In the genomic region with DNA sequence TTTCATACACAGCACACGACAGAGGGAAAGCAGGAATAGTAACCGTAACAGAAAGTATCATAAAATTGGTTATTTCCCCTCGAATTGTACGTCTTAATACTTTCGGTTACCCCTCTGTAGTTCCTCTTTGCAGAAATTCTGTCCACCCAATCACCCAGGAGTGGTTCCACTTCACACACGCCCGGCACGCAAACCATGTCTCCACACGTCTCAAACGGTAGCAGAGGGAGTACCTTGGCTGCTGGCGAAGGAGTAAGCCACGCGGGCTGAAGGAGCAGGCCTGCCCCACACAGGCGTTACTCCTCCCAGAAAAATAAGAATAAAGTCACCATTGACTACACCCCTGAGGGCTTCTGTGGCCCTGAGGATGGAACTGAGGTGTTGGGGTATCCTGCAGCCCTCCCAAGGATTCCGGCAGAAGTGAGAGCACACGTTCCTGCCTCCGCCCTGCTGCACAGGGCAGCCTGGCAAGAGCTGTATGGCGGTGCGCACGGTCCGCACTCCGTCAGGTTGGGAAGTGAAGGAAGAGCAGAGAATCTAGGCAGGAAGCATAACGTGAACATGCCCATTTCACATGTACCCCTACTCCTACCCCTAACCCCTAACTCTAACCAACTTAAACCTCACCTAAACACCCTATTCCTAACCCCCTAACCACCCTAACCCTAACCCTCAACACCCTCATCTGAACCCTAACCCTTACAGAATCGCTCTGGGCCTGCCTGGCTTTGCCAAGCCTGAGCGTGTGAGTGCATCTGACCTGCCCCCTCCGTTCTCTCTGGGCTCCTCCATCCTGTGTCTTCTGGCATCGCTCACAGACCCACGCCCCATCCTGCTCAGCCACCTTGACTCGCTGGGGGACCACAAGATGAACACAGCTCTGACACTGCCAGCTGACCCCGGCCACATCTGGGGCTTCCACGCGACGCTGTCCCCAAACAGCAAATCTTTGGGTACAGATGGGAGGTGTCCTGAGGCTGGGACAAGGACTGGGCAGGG, we compare ENCODE assay signal across 9 cellular contexts. TPM values are rescaled to one million over a fixed set of nuclear protein-coding genes. Genes with fewer than 3 reads are reported as not detected.
DNase-seq lines count a peak whose midpoint lies in the region; ATAC-seq and TF ChIP-seq lines count a peak whose summit lies in the region.
"Had no signal": no experiment of that assay in that cellular context is flagged by ENCODE, and none has a peak within 500 bp of the region (broad histone marks: within the 10 kb centered on the region; RNA-seq: fewer than 3 reads in every experiment).

No MANE protein-coding gene starts in this region.

- H2BK5ac ChIP-seq in neuronal stem cell (ENCODE audit: low read length), result no peak overlapping the region

- H3K27ac Mint-ChIP-seq in IgD-negative memory B cell (peak overlapping the region; percentile 30 to 92 (median 84)), progenitor cell of endocrine pancreas (no peak overlapping the region)

- no peak for DNase-seq in neuronal stem cell (ENCODE audit: low spot score)
- no peak for DNase-seq in NCI-H2227 (lab: John Stamatoyannopoulos, UW; ENCODE audit: unreplicated experiment)
- no peak for DNase-seq in left ventricle myocardium superior
- no peak for DNase-seq in progenitor cell of endocrine pancreas (ENCODE audit: low spot score, unreplicated experiment)
- no peak for DNase-seq in uterus

- H3K4me3 ChIP-seq in neuronal stem cell (ENCODE audit: low read length in 2 of 2) (no peak overlapping the region), uterus (no peak overlapping the region)
- H3K4me3 ChIP-seq: K562 had no signal

- H3K4me1 ChIP-seq in neuronal stem cell (ENCODE audit: control insufficient read depth in 2 of 2, insufficient read depth in 1 of 2, low read depth in 1 of 2, low read length in 2 of 2) (peaks cover 3 to 23% of the 10 kb centered on the region in 2 donors), uterus (peaks cover 0 to 4% of the 10 kb centered on the region in 2 donors)

- no peak for TF ChIP-seq POLR2A in uterus (IDR thresholded peaks at IDR 0.05)

- no peak overlapping the region for H3K4me2 ChIP-seq in neuronal stem cell (ENCODE audit: insufficient read depth, low read length, poor library complexity, severe bottlenecking)

- no peak overlapping the region for H2BK12ac ChIP-seq in neuronal stem cell (ENCODE audit: low read length)

- H3K4me1 Mint-ChIP-seq in IgD-negative memory B cell (peaks cover 15 to 29% (median 18%) of the 10 kb centered on the region in 3 donors), progenitor cell of endocrine pancreas (ENCODE audit: low read depth) (peaks cover 5% of the 10 kb centered on the region)

- H3K27me3 ChIP-seq in neuronal stem cell (ENCODE audit: control insufficient read depth in 3 of 3, insufficient read depth in 3 of 3, low read depth in 1 of 3, low read length in 3 of 3) (peaks cover 0 to 2% (median 0%) of the 10 kb centered on the region in 3 experiments), uterus (no peaks in the 10 kb centered on the region)

- H3K27ac ChIP-seq in neuronal stem cell (replicated peaks; ENCODE audit: low read length) (no peak overlapping the region), uterus (no peak overlapping the region)

- H3K23ac ChIP-seq in neuronal stem cell (ENCODE audit: low read depth, low read length, poor library complexity), result no peak overlapping the region

- intact Hi-C loops in left ventricle myocardium superior (cut with micrococcal nuclease) (no loop called here), uterus (cut with DNase I; ENCODE audit: low total_unique reads) (no loop called here)

- H2AFZ ChIP-seq in neuronal stem cell (ENCODE audit: low read length), result no peak overlapping the region

- no peak overlapping the region for H2BK120ac ChIP-seq in neuronal stem cell (ENCODE audit: low read depth, low read length)

- peak overlapping the region; percentile 61 for H2AK5ac ChIP-seq in neuronal stem cell (ENCODE audit: low read depth, low read length)

- H4K8ac ChIP-seq in neuronal stem cell (ENCODE audit: low read depth, low read length), result no peak overlapping the region

- H2BK15ac ChIP-seq in neuronal stem cell (ENCODE audit: low read length), result no peak overlapping the region

- no peak overlapping the region for H3K14ac ChIP-seq in neuronal stem cell (ENCODE audit: low read length)

- peak; percentile 52 for ATAC-seq in GM19025 (IDR thresholded peaks at IDR 0.05; ENCODE audit: low read depth, unreplicated experiment)
- peak; percentile 45 for ATAC-seq in HG02588 (IDR thresholded peaks at IDR 0.05; ENCODE audit: unreplicated experiment)
- no peak for ATAC-seq in left ventricle myocardium superior
- ATAC-seq: K562 had no signal

- WGBS in neuronal stem cell (ENCODE audit: extremely low coverage in 2 of 2, insufficient read length in 2 of 2, insufficient replicate concordance in 1 of 2), 2 donors, result no CpG with 5 or more reads among the region's 33 CpGs

- H3K36me3 Mint-ChIP-seq in IgD-negative memory B cell (no peaks in the 10 kb centered on the region), progenitor cell of endocrine pancreas (ENCODE audit: insufficient read depth) (no peaks in the 10 kb centered on the region)

- H3K18ac ChIP-seq in neuronal stem cell (ENCODE audit: low read length), result no peak overlapping the region

- H3K9me3 ChIP-seq in neuronal stem cell (replicated peaks in 1 of 2; ENCODE audit: control insufficient read depth in 2 of 2, insufficient read depth in 1 of 2, low read depth in 1 of 2, low read length in 2 of 2) (no peaks in the 10 kb centered on the region), uterus (no peaks in the 10 kb centered on the region)

- no peak overlapping the region for H4K91ac ChIP-seq in neuronal stem cell (ENCODE audit: low read depth, low read length, poor library complexity)

- no peaks in the 10 kb centered on the region for H3K9me3 Mint-ChIP-seq in IgD-negative memory B cell
- no peaks in the 10 kb centered on the region for H3K9me3 Mint-ChIP-seq in progenitor cell of endocrine pancreas (ENCODE audit: low read depth)

- H3K4me3 Mint-ChIP-seq in IgD-negative memory B cell (peak overlapping the region; percentile 6 to 82 (median 64)), progenitor cell of endocrine pancreas (ENCODE audit: low read depth) (no peak overlapping the region)

- no peak overlapping the region for H3K9ac ChIP-seq in neuronal stem cell (ENCODE audit: low read depth, low read length, poor library complexity)

- H3K27me3 Mint-ChIP-seq in IgD-negative memory B cell (peaks cover 23% of the 10 kb centered on the region), progenitor cell of endocrine pancreas (peaks cover 8% of the 10 kb centered on the region)

- TF ChIP-seq CTCF in progenitor cell of endocrine pancreas (IDR thresholded peaks at IDR 0.05; ENCODE audit: unreplicated experiment) (no peak), uterus (IDR thresholded peaks at IDR 0.05) (no peak)

- peaks cover 10% of the 10 kb centered on the region for H3K79me1 ChIP-seq in neuronal stem cell (ENCODE audit: low read depth, low read length)

- H3K36me3 ChIP-seq in neuronal stem cell (replicated peaks in 1 of 2; ENCODE audit: control insufficient read depth in 2 of 2, insufficient read depth in 2 of 2, low read length in 2 of 2) (peaks cover 3 to 7% of the 10 kb centered on the region in 2 donors), uterus (no peaks in the 10 kb centered on the region)

- no peak overlapping the region for H3K4ac ChIP-seq in neuronal stem cell (ENCODE audit: low read length)

RNA-seq across cellular contexts. Expression of gene GPR146, which starts 18.2 kb away (rescaled TPM):
- 2.6 TPM for polyA plus RNA-seq in IgD-negative memory B cell
- 1.7 TPM for polyA plus RNA-seq in neuronal stem cell (2013, experiment 1 of 2)
- 1.5 TPM for polyA plus RNA-seq in neuronal stem cell (2013, experiment 2 of 2)
- total RNA-seq in left ventricle myocardium superior (41.5 TPM), progenitor cell of endocrine pancreas (1.6 and 1.9 TPM in 2 replicates), uterus (100 to 1,000 TPM in 1 of 4 donors, 10 to 100 TPM in 3; 10.0 to 110 (median 32.9) TPM)

RNA-seq across cellular contexts. Expression of gene GPER1, which starts 25.3 kb away (rescaled TPM):
- 0.66 TPM for polyA plus RNA-seq in IgD-negative memory B cell
- polyA plus RNA-seq in neuronal stem cell (2013, experiment 1 of 2), result 0.63 TPM
- 0.66 TPM for polyA plus RNA-seq in neuronal stem cell (2013, experiment 2 of 2)
- total RNA-seq in left ventricle myocardium superior (2.8 TPM), progenitor cell of endocrine pancreas (0.50 and 0.64 TPM in 2 replicates), uterus (10 to 100 TPM in 1 of 4 donors, 1 to 10 TPM in 3; 1.3 to 10.6 (median 5.0) TPM)
